ENCODE assay signal across 22 cellular contexts in the genomic region with DNA sequence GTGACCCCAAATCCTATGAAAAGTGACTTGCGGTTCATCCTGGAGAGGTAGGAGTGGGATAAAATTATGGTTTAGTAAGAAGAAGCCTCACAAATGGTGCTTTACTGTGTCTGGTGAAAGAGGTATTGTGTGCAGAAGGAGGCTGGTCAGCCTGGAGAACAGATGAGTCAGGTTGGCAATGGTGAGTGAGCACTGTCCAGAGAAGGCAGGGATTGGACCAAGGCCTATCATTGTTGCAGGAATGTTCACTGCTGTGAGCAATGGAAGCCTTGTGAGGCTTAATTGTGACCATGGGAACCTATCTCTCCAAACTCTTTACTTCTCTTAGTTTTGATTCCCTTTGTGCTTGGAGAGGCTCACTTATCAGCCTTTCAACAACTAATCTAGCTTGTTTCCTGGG.
DNase-seq lines count a peak whose midpoint lies in the region; ATAC-seq and TF ChIP-seq lines count a peak whose summit lies in the region.
"Had no signal": no experiment of that assay in that cellular context is flagged by ENCODE, and none has a peak within 500 bp of the region (broad histone marks: within the 10 kb centered on the region; RNA-seq: fewer than 3 reads in every experiment).

No MANE protein-coding gene starts in this region.

- H3K4me1 ChIP-seq in right cardiac atrium (ENCODE audit: control insufficient read depth, insufficient read depth, low read length), result no peaks in the 10 kb centered on the region
- H3K4me1 ChIP-seq in vagina, result no peaks in the 10 kb centered on the region
- H3K4me1 ChIP-seq: esophagus squamous epithelium, Peyer's patch, psoas muscle, upper lobe of left lung had no signal

- H3K27me3 ChIP-seq in right cardiac atrium (ENCODE audit: control insufficient read depth, insufficient read depth) (no peaks in the 10 kb centered on the region), vagina (no peaks in the 10 kb centered on the region)
- H3K27me3 ChIP-seq: esophagus squamous epithelium, Peyer's patch, upper lobe of left lung had no signal

- no peak for TF ChIP-seq CTCF in cardiac fibroblast (IDR thresholded peaks at IDR 0.05; ENCODE audit: low read depth, low read length)
- no peak for TF ChIP-seq CTCF in vagina (IDR thresholded peaks at IDR 0.05)
- no peak for TF ChIP-seq CTCF in CD14-positive monocyte (IDR thresholded peaks at IDR 0.05)

- peak; percentile 66 to 90 for ATAC-seq in right cardiac atrium
- ATAC-seq: A549, K562, psoas muscle, T-cell had no signal

- no peaks in the 10 kb centered on the region for H3K4me1 Mint-ChIP-seq in CD14-positive monocyte
- H3K4me1 Mint-ChIP-seq: T-cell had no signal

- H3K4me3 ChIP-seq in cardiac fibroblast (replicated peaks in 1 of 2; ENCODE audit: low read depth in 2 of 2, low read length in 2 of 2), result no peak overlapping the region
- H3K4me3 ChIP-seq in right cardiac atrium (ENCODE audit: low read length), result no peak overlapping the region
- H3K4me3 ChIP-seq in vagina, result no peak overlapping the region
- H3K4me3 ChIP-seq: A549, esophagus squamous epithelium, K562, Peyer's patch, psoas muscle, upper lobe of left lung had no signal

- H3K36me3 Mint-ChIP-seq in CD14-positive monocyte, result no peaks in the 10 kb centered on the region
- H3K36me3 Mint-ChIP-seq: T-cell had no signal

- no peak overlapping the region for H3K27ac Mint-ChIP-seq in CD14-positive monocyte
- H3K27ac Mint-ChIP-seq: CD4-positive, alpha-beta T cell; T-cell had no signal

- TF ChIP-seq POLR2A in vagina (IDR thresholded peaks at IDR 0.05), result no peak

- no peak overlapping the region for H3K4me3 Mint-ChIP-seq in CD14-positive monocyte
- H3K4me3 Mint-ChIP-seq: CD4-positive, alpha-beta T cell; T-cell had no signal

- H3K9me3 ChIP-seq in right cardiac atrium (ENCODE audit: control insufficient read depth, low read length), result no peaks in the 10 kb centered on the region
- H3K9me3 ChIP-seq in vagina, result no peaks in the 10 kb centered on the region
- H3K9me3 ChIP-seq: A549, esophagus squamous epithelium, Peyer's patch, psoas muscle, upper lobe of left lung had no signal

- 99% methylated on average over 1 of the region's 1 CpG for WGBS in right cardiac atrium

- intact Hi-C loops in right cardiac atrium (cut with DNase I) (no loop called here), vagina (cut with DNase I) (no loop called here), CD14-positive monocyte (cut with micrococcal nuclease) (no loop called here)

- no peaks in the 10 kb centered on the region for H3K36me3 ChIP-seq in vagina
- H3K36me3 ChIP-seq: esophagus squamous epithelium, Peyer's patch, upper lobe of left lung, WERI-Rb-1 had no signal

- H3K27me3 Mint-ChIP-seq in CD14-positive monocyte (ENCODE audit: low read depth in 3 of 3), result peaks cover 0 to 9% (median 2%) of the 10 kb centered on the region in 3 donors
- H3K27me3 Mint-ChIP-seq: CD4-positive, alpha-beta T cell had no signal

- DNase-seq in AG08395 (ENCODE audit: low spot score), result peak; percentile 77
- peak; percentile 60 for DNase-seq in M059J (ENCODE audit: low read depth)
- peak; percentile 51 to 70 for DNase-seq in cardiac fibroblast (ENCODE audit: low read depth in 2 of 2)
- DNase-seq in right cardiac atrium, result no peak
- no peak for DNase-seq in activated gamma-delta T cell treated with Interleukin-2 at 50 U/mL for 16 hours
- DNase-seq in DMS 273 treated with DMSO at 0.1 percent for 48 hours (lab: John Stamatoyannopoulos, UW), result no peak
- DNase-seq in vagina (ENCODE audit: extremely low spot score in 2 of 2), result no peak
- no peak for DNase-seq in CD14-positive monocyte (ENCODE audit: low spot score)
- DNase-seq: activated CD8-positive, alpha-beta memory T cell treated with anti-CD3 and anti-CD28 coated beads for 24 hours; amniotic stem cell; CD4-positive, alpha-beta T cell; esophagus squamous epithelium; NCI-H1417; NCI-H774; Peyer's patch; psoas muscle; stimulated activated naive CD4-positive, alpha-beta T cell; T-cell; upper lobe of left lung; WERI-Rb-1 had no signal

- H3K27ac ChIP-seq in right cardiac atrium (ENCODE audit: low read length) (no peak overlapping the region), vagina (no peak overlapping the region)
- H3K27ac ChIP-seq: A549, esophagus squamous epithelium, Peyer's patch, psoas muscle, upper lobe of left lung, WERI-Rb-1 had no signal

- H3K9me3 Mint-ChIP-seq in CD14-positive monocyte, result no peaks in the 10 kb centered on the region
- H3K9me3 Mint-ChIP-seq: CD4-positive, alpha-beta T cell; T-cell had no signal

Comparison
In these comparisons a context has a peak if more than half of its experiments do, and no peak if none do; other contexts are left out.
1. DNase-seq: peak in AG08395 (single experiment), M059J (single experiment) and cardiac fibroblast (2 of 2); none in right cardiac atrium (0 of 3), activated gamma-delta T cell treated with Interleukin-2 at 50 U/mL for 16 hours (single experiment), DMS 273 treated with DMSO at 0.1 percent for 48 hours (single experiment), vagina (0 of 2) and CD14-positive monocyte (single experiment).